Comparison of ENCODE assay signal across 19 cellular contexts in the genomic region with DNA sequence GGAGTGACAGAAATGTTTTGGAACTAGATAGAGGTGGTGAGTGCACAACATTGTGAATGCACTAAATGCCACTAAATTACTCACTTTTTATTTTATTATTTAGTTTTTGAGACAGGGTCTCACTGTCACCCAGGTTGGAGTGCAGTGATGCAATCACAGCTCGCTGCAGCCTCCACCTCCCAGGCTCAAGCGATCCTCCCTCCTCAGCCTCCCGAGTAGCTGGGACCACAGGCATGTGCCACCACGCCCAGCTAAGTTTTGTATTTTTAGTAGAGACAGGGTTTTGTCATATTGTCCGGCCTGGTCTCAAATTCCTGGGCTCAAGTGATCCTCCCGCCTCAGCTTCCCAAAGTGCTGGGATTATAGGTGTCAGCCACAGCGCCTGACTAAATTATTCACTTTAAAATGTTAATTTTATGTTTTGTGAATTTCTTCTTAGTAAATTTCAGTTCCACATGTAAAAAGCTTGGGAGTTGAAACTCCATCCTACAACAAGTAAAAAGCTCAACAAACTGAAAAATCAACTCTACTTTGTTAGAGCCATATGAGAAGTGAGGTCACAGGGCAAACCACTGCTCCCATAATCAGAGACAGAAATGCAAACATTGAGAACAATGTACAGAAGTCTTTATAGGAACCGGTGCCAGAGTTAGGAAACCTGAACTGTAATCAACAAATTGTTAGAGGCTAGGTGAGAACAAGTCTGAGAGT. TPM values are rescaled to one million over a fixed set of nuclear protein-coding genes. Genes with fewer than 3 reads are reported as not detected.
"Had no signal": no experiment of that assay in that cellular context is flagged by ENCODE, and none has a peak within 500 bp of the region (broad histone marks: within the 10 kb centered on the region; RNA-seq: fewer than 3 reads in every experiment).

No MANE protein-coding gene starts in this region.

- DNase-seq: activated CD4-positive, alpha-beta T cell treated with anti-CD3 and anti-CD28 coated beads for 36 hours; activated CD4-positive, alpha-beta T cell treated with anti-CD3 and anti-CD28 coated beads, Interleukin-2, amount 50 U/mL, for 48 hours; activated naive CD4-positive, alpha-beta T cell; body of pancreas; dorsolateral prefrontal cortex; foreskin fibroblast; hypothalamus; islet precursor cell; left lung; nucleus accumbens; spleen; stimulated activated CD4-positive, alpha-beta T cell treated with anti-CD3 and anti-CD28 coated beads, Interleukin-4, amount 100 ng/mL, for 4 hours; stimulated activated naive B cell treated with anti-CD40 and anti-IgM and Interleukin-4, amounts not matched to agents 10 μg/mL and 1 μg/mL and 100 μg/mL, for 72 hours had no signal

- H3K4me1 ChIP-seq: body of pancreas, left lung, upper lobe of left lung had no signal

- FAIRE-seq: TTC549 had no signal

- H3K36me3 ChIP-seq: left lung, spleen, thoracic aorta, upper lobe of left lung had no signal

- H3K27me3 ChIP-seq: body of pancreas, left lung, spleen, upper lobe of left lung had no signal

- H3K9me3 ChIP-seq: body of pancreas, left lung, spleen, thoracic aorta, upper lobe of left lung had no signal

- H3K27ac ChIP-seq: body of pancreas, dorsolateral prefrontal cortex, epithelial cell of prostate, left lung, spleen, thoracic aorta, upper lobe of left lung had no signal

- ATAC-seq: activated CD4-positive, alpha-beta T cell treated with anti-CD3 and anti-CD28 coated beads for 36 hours; body of pancreas; left lung; stimulated activated naive B cell treated with anti-CD40 and anti-IgM and Interleukin-4, amounts not matched to agents 10 μg/mL and 1 μg/mL and 100 μg/mL, for 72 hours; WTC11 had no signal

- H3K4me3 ChIP-seq: body of pancreas, dorsolateral prefrontal cortex, left lung, spleen, thoracic aorta, upper lobe of left lung had no signal

RNA-seq across cellular contexts. Expression of gene SLC5A10, which starts 13.8 kb away (rescaled TPM):
- total RNA-seq: activated CD4-positive, alpha-beta T cell treated with anti-CD3 and anti-CD28 coated beads for 36 hours; body of pancreas; left lung; lung microvascular endothelial cell; thoracic aorta; upper lobe of left lung; WTC11 had no signal
